ENCODE assay signal across 15 cellular contexts in genomic region chr5:140637722-140638473, GRCh38. TPM values are rescaled to one million over a fixed set of nuclear protein-coding genes. Genes with fewer than 3 reads are reported as not detected.
A peak's percentile ranks its signal among the peaks of the same experiment; 100 is the strongest.
DNase-seq lines count a peak whose midpoint lies in the region; ATAC-seq and TF ChIP-seq lines count a peak whose summit lies in the region.
"Had no signal": no experiment of that assay in that cellular context is flagged by ENCODE, and none has a peak within 500 bp of the region (broad histone marks: within the 10 kb centered on the region; RNA-seq: fewer than 3 reads in every experiment).

No MANE protein-coding gene starts in this region.

- CTCF ChIA-PET in CD4-positive, alpha-beta memory T cell (lab: Charles Lee; ENCODE audit: partially characterized antibody): interaction anchor here (0.9 to 3.3 kb wide), 7 partner anchors 7 to 91 kb away, joined by 3 to 18 read pairs (median 5); partner anchors contain the start of genes APBB3, EIF4EBP3, IK and NDUFA2

- POLR2A ChIA-PET in CD4-positive, alpha-beta memory T cell (lab: Charles Lee; ENCODE audit: partially characterized antibody): interaction anchor here (2.2 to 3.4 kb wide), 5 partner anchors 10 to 237 kb away, joined by 8 to 55 read pairs (median 13); partner anchors contain the start of genes ANKHD1, APBB3, EIF4EBP3 and HARS1
- POLR2A ChIA-PET in activated naive CD8-positive, alpha-beta T cell treated with anti-CD3 and anti-CD28 coated beads, Interleukin-2, amount 10 ng/mL, durations not matched to agents 7 days and 5 days (lab: Charles Lee): interaction anchor here (0.7 to 2.2 kb wide), 3 partner anchors 90 to 393 kb away, joined by 3 to 13 read pairs (median 6); partner anchors contain the start of genes ANKHD1 and EIF4EBP3

- H3K4me3 ChIP-seq in CD4-positive, alpha-beta memory T cell (ENCODE audit: low read length in 2 of 2): no peak overlapping the region

- peaks cover 6% of the 10 kb centered on the region for H3K36me3 ChIP-seq in CD4-positive, alpha-beta memory T cell (ENCODE audit: insufficient read depth, low read length)

- no peaks in the 10 kb centered on the region for H3K9me3 ChIP-seq in CD4-positive, alpha-beta memory T cell (ENCODE audit: control insufficient read depth in 1 of 2, low read length in 2 of 2)
- H3K9me3 ChIP-seq: suprapubic skin had no signal

- peak overlapping the region in 5 of 8 donors; percentile 44 to 94 (median 60) for H3K4me3 Mint-ChIP-seq in CD4-positive, alpha-beta memory T cell
- H3K4me3 Mint-ChIP-seq in HFFc6 (no peak overlapping the region; the same call in 1 of the 2 replicates), nephron (peak overlapping the region; percentile 77 to 87 (median 81))
- H3K4me3 Mint-ChIP-seq in activated naive CD8-positive, alpha-beta T cell treated with anti-CD3 and anti-CD28 coated beads, Interleukin-2, amount 10 ng/mL, durations not matched to agents 7 days and 5 days: peak overlapping the region; percentile 18

- H3K27me3 Mint-ChIP-seq in CD4-positive, alpha-beta memory T cell: no peaks in the 10 kb centered on the region
- H3K27me3 Mint-ChIP-seq in HFFc6 (ENCODE audit: insufficient read depth): peaks cover 3% of the 10 kb centered on the region
- H3K27me3 Mint-ChIP-seq in activated naive CD8-positive, alpha-beta T cell treated with anti-CD3 and anti-CD28 coated beads, Interleukin-2, amount 10 ng/mL, durations not matched to agents 7 days and 5 days: peaks cover 6% of the 10 kb centered on the region
- peaks cover 3% of the 10 kb centered on the region for H3K27me3 Mint-ChIP-seq in nephron (ENCODE audit: low read depth)

- no peaks in the 10 kb centered on the region for H3K27me3 ChIP-seq in CD4-positive, alpha-beta memory T cell (ENCODE audit: insufficient read depth, low read length)
- H3K27me3 ChIP-seq: suprapubic skin had no signal

- H3K4me1 ChIP-seq in CD4-positive, alpha-beta memory T cell (ENCODE audit: insufficient read depth, low read length): peaks cover 28% of the 10 kb centered on the region

- peaks cover 0 to 1% (median 0%) of the 10 kb centered on the region in 8 donors for H3K9me3 Mint-ChIP-seq in CD4-positive, alpha-beta memory T cell
- no peaks in the 10 kb centered on the region for H3K9me3 Mint-ChIP-seq in HFFc6
- no peaks in the 10 kb centered on the region for H3K9me3 Mint-ChIP-seq in activated naive CD8-positive, alpha-beta T cell treated with anti-CD3 and anti-CD28 coated beads, Interleukin-2, amount 10 ng/mL, durations not matched to agents 7 days and 5 days
- H3K9me3 Mint-ChIP-seq in nephron: peaks cover 2% of the 10 kb centered on the region

- H3K27ac ChIP-seq in CD4-positive, alpha-beta memory T cell (ENCODE audit: low read depth, low read length): no peak overlapping the region

- intact Hi-C loops in CD4-positive, alpha-beta memory T cell (cut with micrococcal nuclease): loop anchor here (2.0 to 5.0 kb wide), 4 partner anchors 27 to 791 kb away; partner anchors contain the start of genes SRA1 and WDR55
- intact Hi-C loops in left ventricle myocardium superior (cut with micrococcal nuclease): loop anchor here (10.0 kb wide), 1 partner anchor 63 kb away; no protein-coding TSS in a partner anchor

- DNase-seq in CD4-positive, alpha-beta memory T cell: no peak
- DNase-seq in HFFc6: no peak
- no peak for DNase-seq in activated naive CD8-positive, alpha-beta T cell treated with anti-CD3 and anti-CD28 coated beads, Interleukin-2, amount 10 ng/mL, durations not matched to agents 7 days and 5 days
- DNase-seq in left ventricle myocardium superior: no peak
- DNase-seq in occipital lobe (lab: John Stamatoyannopoulos, UW): no peak
- DNase-seq: activated effector memory CD4-positive, alpha-beta T cell treated with anti-CD3 and anti-CD28 coated beads, Interleukin-2, amount 50 U/mL, for 16 hours; GF-D8; kidney; NCI-H2029 treated with DMSO at 0.1 percent for 48 hours; NCI-H82; small intestine had no signal

- peaks cover 0 to 14% of the 10 kb centered on the region in 2 donors for H3K36me3 Mint-ChIP-seq in CD4-positive, alpha-beta memory T cell
- H3K36me3 Mint-ChIP-seq in HFFc6 (ENCODE audit: low read depth) (no peaks in the 10 kb centered on the region; the same call in 1 of the 2 replicates), nephron (ENCODE audit: low read depth) (peaks cover 14% of the 10 kb centered on the region)
- peaks cover 4% of the 10 kb centered on the region for H3K36me3 Mint-ChIP-seq in activated naive CD8-positive, alpha-beta T cell treated with anti-CD3 and anti-CD28 coated beads, Interleukin-2, amount 10 ng/mL, durations not matched to agents 7 days and 5 days

- peak overlapping the region; percentile 84 to 96 (median 90) for H3K27ac Mint-ChIP-seq in CD4-positive, alpha-beta memory T cell
- H3K27ac Mint-ChIP-seq in HFFc6 (peak overlapping the region; percentile 40), nephron (peak overlapping the region in 2 of 3 experiments; percentile 27 to 35)
- H3K27ac Mint-ChIP-seq in activated naive CD8-positive, alpha-beta T cell treated with anti-CD3 and anti-CD28 coated beads, Interleukin-2, amount 10 ng/mL, durations not matched to agents 7 days and 5 days: peak overlapping the region; percentile 71

- peaks cover 26 to 59% (median 40%) of the 10 kb centered on the region in 4 donors for H3K4me1 Mint-ChIP-seq in CD4-positive, alpha-beta memory T cell
- peaks cover 34% of the 10 kb centered on the region for H3K4me1 Mint-ChIP-seq in HFFc6 (ENCODE audit: low read depth)
- H3K4me1 Mint-ChIP-seq in activated naive CD8-positive, alpha-beta T cell treated with anti-CD3 and anti-CD28 coated beads, Interleukin-2, amount 10 ng/mL, durations not matched to agents 7 days and 5 days: peaks cover 40% of the 10 kb centered on the region
- H3K4me1 Mint-ChIP-seq in nephron: peaks cover 20% of the 10 kb centered on the region

- ATAC-seq in activated naive CD8-positive, alpha-beta T cell treated with anti-CD3 and anti-CD28 coated beads, Interleukin-2, amount 10 ng/mL, durations not matched to agents 7 days and 5 days (ENCODE audit: low read depth): no peak
- no peak for ATAC-seq in GM21526 (IDR thresholded peaks at IDR 0.05; ENCODE audit: low FRiP score, unreplicated experiment)
- ATAC-seq in esophagus mucosa: no peak
- no peak for ATAC-seq in left ventricle myocardium superior

- TF ChIP-seq CTCF in HFFc6 (IDR thresholded peaks at IDR 0.05): no peak
- TF ChIP-seq CTCF in nephron (IDR thresholded peaks at IDR 0.05; ENCODE audit: unreplicated experiment in 3 of 3): no peak

RNA-seq across cellular contexts. Expression of gene TMCO6, which starts 1.4 kb away (rescaled TPM):
- total RNA-seq in CD4-positive, alpha-beta memory T cell: 10 to 100 TPM; 50.0 to 56.3 TPM
- polyA plus RNA-seq in CD4-positive, alpha-beta memory T cell: 10 to 100 TPM; 15.7 to 18.3 TPM
- 1 to 10 TPM; 3.6 to 7.2 (median 6.1) TPM for total RNA-seq in HFFc6 (2021; fragmentation: NEBNext Ultra II Directional; extraction: Animal tissue kit (Norgen Biotek cat#: 25700))
- total RNA-seq in activated naive CD8-positive, alpha-beta T cell treated with anti-CD3 and anti-CD28 coated beads, Interleukin-2, amount 10 ng/mL, durations not matched to agents 7 days and 5 days: 10 to 100 TPM; 39.2 to 43.7 TPM
- total RNA-seq in esophagus mucosa (14.0 TPM), left ventricle myocardium superior (3.2 TPM), occipital lobe (7.5 TPM)

RNA-seq across cellular contexts. Expression of gene CD14, which starts 4.9 kb away (rescaled TPM):
- total RNA-seq in CD4-positive, alpha-beta memory T cell: 1 to 10 TPM; 4.9 to 5.2 TPM
- 1 to 10 TPM; 2.7 to 3.2 TPM for polyA plus RNA-seq in CD4-positive, alpha-beta memory T cell
- total RNA-seq in HFFc6 (2021; fragmentation: NEBNext Ultra II Directional; extraction: Animal tissue kit (Norgen Biotek cat#: 25700)): 1 to 10 TPM in 5 of 6 experiments, under 1 TPM in 1; 0.84 to 1.9 (median 1.3) TPM
- total RNA-seq in activated naive CD8-positive, alpha-beta T cell treated with anti-CD3 and anti-CD28 coated beads, Interleukin-2, amount 10 ng/mL, durations not matched to agents 7 days and 5 days: 1 to 10 TPM; 3.5 to 4.1 TPM
- total RNA-seq in esophagus mucosa (6.7 TPM), left ventricle myocardium superior (31.0 TPM), occipital lobe (15.4 TPM)

RNA-seq across cellular contexts. Expression of gene NDUFA2, which starts 9.5 kb away (rescaled TPM):
- 10 to 100 TPM; 38.0 TPM for total RNA-seq in CD4-positive, alpha-beta memory T cell
- 100 to 1,000 TPM; 132 to 135 TPM for polyA plus RNA-seq in CD4-positive, alpha-beta memory T cell
- 10 to 100 TPM; 60.5 to 73.9 (median 67.0) TPM for total RNA-seq in HFFc6 (2021; fragmentation: NEBNext Ultra II Directional; extraction: Animal tissue kit (Norgen Biotek cat#: 25700))
- total RNA-seq in activated naive CD8-positive, alpha-beta T cell treated with anti-CD3 and anti-CD28 coated beads, Interleukin-2, amount 10 ng/mL, durations not matched to agents 7 days and 5 days: 10 to 100 TPM; 65.9 to 66.6 TPM
- total RNA-seq in esophagus mucosa: 49.9 TPM
- 161 TPM for total RNA-seq in left ventricle myocardium superior
- total RNA-seq in occipital lobe: 27.8 TPM

RNA-seq across cellular contexts. Expression of gene IK, which starts 9.7 kb away (rescaled TPM):
- total RNA-seq in CD4-positive, alpha-beta memory T cell: 100 to 1,000 TPM; 178 to 185 TPM
- polyA plus RNA-seq in CD4-positive, alpha-beta memory T cell: 100 to 1,000 TPM; 147 to 205 TPM
- 100 to 1,000 TPM in 4 of 6 experiments, 10 to 100 TPM in 2; 83.3 to 116 (median 109) TPM for total RNA-seq in HFFc6 (2021; fragmentation: NEBNext Ultra II Directional; extraction: Animal tissue kit (Norgen Biotek cat#: 25700))
- 100 to 1,000 TPM; 135 to 140 TPM for total RNA-seq in activated naive CD8-positive, alpha-beta T cell treated with anti-CD3 and anti-CD28 coated beads, Interleukin-2, amount 10 ng/mL, durations not matched to agents 7 days and 5 days
- 58.5 TPM for total RNA-seq in esophagus mucosa
- total RNA-seq in left ventricle myocardium superior: 73.7 TPM
- 55.7 TPM for total RNA-seq in occipital lobe

RNA-seq across cellular contexts. Expression of gene WDR55, which starts 26.8 kb away (rescaled TPM):
- 10 to 100 TPM; 47.1 to 49.6 TPM for total RNA-seq in CD4-positive, alpha-beta memory T cell
- 10 to 100 TPM; 12.4 to 19.5 TPM for polyA plus RNA-seq in CD4-positive, alpha-beta memory T cell
- total RNA-seq in HFFc6 (2021; fragmentation: NEBNext Ultra II Directional; extraction: Animal tissue kit (Norgen Biotek cat#: 25700)): 10 to 100 TPM; 23.7 to 28.3 (median 25.8) TPM
- 10 to 100 TPM; 41.8 to 45.4 TPM for total RNA-seq in activated naive CD8-positive, alpha-beta T cell treated with anti-CD3 and anti-CD28 coated beads, Interleukin-2, amount 10 ng/mL, durations not matched to agents 7 days and 5 days
- total RNA-seq in esophagus mucosa (19.7 TPM), left ventricle myocardium superior (12.1 TPM), occipital lobe (14.2 TPM)

Comparison
In these comparisons a context has a peak if more than half of its experiments do, and no peak if none do; other contexts are left out.
1. H3K27ac Mint-ChIP-seq: peak in every context shown above with its lines; median percentile 90 in CD4-positive, alpha-beta memory T cell; 71 in activated naive CD8-positive, alpha-beta T cell treated with anti-CD3 and anti-CD28 coated beads, Interleukin-2, amount 10 ng/mL, durations not matched to agents 7 days and 5 days; 40 in HFFc6; 31 in nephron.